In the genomic region with DNA sequence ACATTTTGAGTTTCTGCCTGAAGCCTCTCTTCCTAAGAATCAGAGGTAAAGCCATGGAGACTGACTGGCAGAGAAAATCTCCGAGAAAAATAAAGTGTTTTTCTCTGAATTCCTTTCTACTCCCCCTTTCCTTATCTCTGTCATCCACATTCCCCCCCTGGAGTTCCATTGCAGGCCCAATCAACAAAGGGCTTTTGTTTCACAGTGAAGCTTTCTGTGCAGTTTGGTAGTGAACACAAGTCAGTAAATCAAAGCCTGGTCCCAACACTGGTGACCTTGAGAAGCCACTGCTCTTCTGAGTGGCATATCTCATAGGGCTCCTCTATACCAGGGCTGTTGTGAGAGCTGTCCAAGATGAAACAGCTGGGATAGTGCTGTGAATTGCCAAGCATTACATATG, we compare ENCODE assay signal across 20 cellular contexts.
"Had no signal": no experiment of that assay in that cellular context is flagged by ENCODE, and none has a peak within 500 bp of the region (broad histone marks: within the 10 kb centered on the region; RNA-seq: fewer than 3 reads in every experiment).

No MANE protein-coding gene starts in this region.

- H3K27ac ChIP-seq: esophagus muscularis mucosa, foreskin keratinocyte, prostate gland, spleen, suprapubic skin, tibial nerve, VCaP had no signal

- H3K9me3 ChIP-seq: esophagus muscularis mucosa, prostate gland, spleen, suprapubic skin, tibial nerve had no signal

- H3K36me3 Mint-ChIP-seq: activated naive CD8-positive, alpha-beta T cell; natural killer cell had no signal

- H3K4me1 Mint-ChIP-seq: central memory CD8-positive, alpha-beta T cell; natural killer cell had no signal

- H3K9me3 Mint-ChIP-seq: T-helper 1 cell treated with Interleukin-12 subunit alpha and Interleukin-12 subunit beta and Interleukin-4 antibody, amounts not matched to agents 30 μg/mL and 1 μg/mL, for 36 hours had no signal

- H3K4me3 ChIP-seq: esophagus muscularis mucosa, prostate gland, spleen, suprapubic skin, tibial nerve had no signal

- DNase-seq: activated CD4-positive, alpha-beta T cell treated with anti-CD3 and anti-CD28 coated beads for 4 hours; activated CD4-positive, alpha-beta T cell treated with anti-CD3 and anti-CD28 coated beads, Interleukin-2, amount 50 U/mL, for 48 hours; activated CD8-positive, alpha-beta memory T cell treated with anti-CD3 and anti-CD28 coated beads for 24 hours; activated effector memory CD4-positive, alpha-beta T cell treated with Interleukin-2 at 50 U/mL for 16 hours; activated naive CD4-positive, alpha-beta T cell treated with Interleukin-2 at 50 U/mL for 16 hours; foreskin keratinocyte; left ventricle myocardium superior; natural killer cell; spleen; stimulated activated naive CD4-positive, alpha-beta T cell; T-helper 9 cell had no signal

- H3K36me3 ChIP-seq: esophagus muscularis mucosa, prostate gland, spleen, suprapubic skin, tibial nerve had no signal

- H3K4me3 Mint-ChIP-seq: activated naive CD8-positive, alpha-beta T cell; central memory CD8-positive, alpha-beta T cell; dendritic cell treated with granulocyte-macrophage colony-stimulating factor and Interleukin-4, amounts not matched to agents 40 ng/mL and 50 ng/mL, for 4 days; natural killer cell; T-helper 1 cell treated with Interleukin-12 subunit alpha and Interleukin-12 subunit beta and Interleukin-4 antibody, amounts not matched to agents 30 μg/mL and 1 μg/mL, for 36 hours had no signal

- H3K27me3 Mint-ChIP-seq: activated naive CD8-positive, alpha-beta T cell; central memory CD8-positive, alpha-beta T cell; dendritic cell treated with granulocyte-macrophage colony-stimulating factor and Interleukin-4, amounts not matched to agents 40 ng/mL and 50 ng/mL, for 4 days had no signal

- H3K27ac Mint-ChIP-seq: activated naive CD8-positive, alpha-beta T cell; dendritic cell treated with granulocyte-macrophage colony-stimulating factor and Interleukin-4, amounts not matched to agents 40 ng/mL and 50 ng/mL, for 4 days; natural killer cell; T-helper 1 cell treated with Interleukin-12 subunit alpha and Interleukin-12 subunit beta and Interleukin-4 antibody, amounts not matched to agents 30 μg/mL and 1 μg/mL, for 36 hours had no signal

- H3K27me3 ChIP-seq: spleen, suprapubic skin, tibial nerve had no signal

- H3K4me1 ChIP-seq: esophagus muscularis mucosa, foreskin keratinocyte, prostate gland, spleen, suprapubic skin had no signal
